15 cellular contexts compared by ENCODE assay signal in the genomic region with DNA sequence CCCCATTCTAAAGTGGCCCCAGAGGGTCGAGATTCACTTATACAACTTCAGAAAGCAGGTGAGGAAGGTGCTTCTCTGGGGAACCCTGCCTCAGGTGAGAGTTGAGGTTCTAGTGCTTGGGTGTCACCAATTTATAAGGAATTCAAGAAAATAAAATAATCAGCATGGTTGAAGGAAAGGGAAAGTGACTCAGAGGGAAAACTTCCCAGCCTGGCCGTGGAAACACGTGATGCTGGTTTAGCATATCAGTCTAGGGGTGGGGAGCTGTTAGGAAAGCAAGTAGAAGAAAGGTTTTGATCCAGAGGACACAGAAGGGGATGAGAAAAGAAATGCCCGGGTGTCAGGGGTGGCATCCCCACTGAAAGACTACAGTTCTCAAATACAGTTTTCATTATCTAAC. TPM values are rescaled to one million over a fixed set of nuclear protein-coding genes. Genes with fewer than 3 reads are reported as not detected.
A peak's percentile ranks its signal among the peaks of the same experiment; 100 is the strongest.
DNase-seq lines count a peak whose midpoint lies in the region; ATAC-seq and TF ChIP-seq lines count a peak whose summit lies in the region.
"Had no signal": no experiment of that assay in that cellular context is flagged by ENCODE, and none has a peak within 500 bp of the region (broad histone marks: within the 10 kb centered on the region; RNA-seq: fewer than 3 reads in every experiment).

No MANE protein-coding gene starts in this region.

- H3K27ac ChIP-seq in thoracic aorta, result peak overlapping the region in 1 of 2 donors; percentile 68
- H3K27ac ChIP-seq: neural progenitor cell had no signal

- DNase-seq in HK-2 (ENCODE audit: unreplicated experiment), result peak; percentile 41
- peak; percentile 15 for DNase-seq in amniotic stem cell (lab: John Stamatoyannopoulos, UW)
- peak; percentile 79 for DNase-seq in hepatic stellate cell (ENCODE audit: low spot score)
- DNase-seq in thoracic aorta (ENCODE audit: low spot score), result no peak
- no peak for DNase-seq in stimulated activated CD4-positive, alpha-beta T cell treated with anti-CD3 and anti-CD28 coated beads, Interleukin-2, amount 100 ng/mL, for 24 hours
- no peak for DNase-seq in activated CD4-positive, alpha-beta T cell treated with anti-CD3 and anti-CD28 coated beads for 1 hour
- no peak for DNase-seq in NCI-H128 (lab: John Stamatoyannopoulos, UW; ENCODE audit: unreplicated experiment)
- DNase-seq in AML-193 (lab: John Stamatoyannopoulos, UW), result no peak
- DNase-seq: activated CD4-positive, alpha-beta T cell treated with anti-CD3 and anti-CD28 coated beads, Interleukin-2, amount 10 ng/mL, durations not matched to agents 7 days and 5 days; activated naive CD4-positive, alpha-beta T cell treated with anti-CD3 and anti-CD28 coated beads for 36 hours; DMS53; effector CD8-positive, alpha-beta T cell; MV-4-11; NCI-H524 treated with DMSO at 0.1 percent for 48 hours had no signal

- no peak for ATAC-seq in thoracic aorta (ENCODE audit: insufficient number of reproducible peaks, low FRiP score, low read depth)

- no peaks in the 10 kb centered on the region for H3K9me3 ChIP-seq in thoracic aorta

- H3K27me3 ChIP-seq in thoracic aorta (replicated peaks; ENCODE audit: insufficient read depth), result no peaks in the 10 kb centered on the region
- H3K27me3 ChIP-seq: neural progenitor cell had no signal

- H3K4me1 ChIP-seq in thoracic aorta (ENCODE audit: control insufficient read depth in 1 of 2, low read depth in 2 of 2), result peaks cover 11% of the 10 kb centered on the region in 2 donors

- no peaks in the 10 kb centered on the region for H3K36me3 ChIP-seq in thoracic aorta
- H3K36me3 ChIP-seq: neural progenitor cell had no signal

- H3K4me3 ChIP-seq in thoracic aorta, result peak overlapping the region; percentile 26
- H3K4me3 ChIP-seq: neural progenitor cell had no signal

- TF ChIP-seq CTCF in thoracic aorta (IDR thresholded peaks at IDR 0.05), result no peak

RNA-seq across cellular contexts. Expression of gene TMEM125, which starts 37.7 kb away (rescaled TPM):
- total RNA-seq in thoracic aorta, result under 1 TPM in 1 of 2 donors, not detected in 1; 0.63 TPM
- total RNA-seq: activated CD4-positive, alpha-beta T cell treated with anti-CD3 and anti-CD28 coated beads, Interleukin-2, amount 10 ng/mL, durations not matched to agents 7 days and 5 days had no signal

RNA-seq across cellular contexts. Expression of gene C1orf210, which starts 53.3 kb away (rescaled TPM):
- not detected for total RNA-seq in thoracic aorta
- total RNA-seq: activated CD4-positive, alpha-beta T cell treated with anti-CD3 and anti-CD28 coated beads, Interleukin-2, amount 10 ng/mL, durations not matched to agents 7 days and 5 days; activated naive CD4-positive, alpha-beta T cell treated with anti-CD3 and anti-CD28 coated beads for 36 hours had no signal

RNA-seq across cellular contexts. Expression of gene CFAP57, which starts 59.9 kb away (rescaled TPM):
- under 1 TPM; 0.27 to 0.42 TPM for total RNA-seq in thoracic aorta
- total RNA-seq: activated CD4-positive, alpha-beta T cell treated with anti-CD3 and anti-CD28 coated beads, Interleukin-2, amount 10 ng/mL, durations not matched to agents 7 days and 5 days had no signal

RNA-seq across cellular contexts. Expression of gene EBNA1BP2, which starts 60.0 kb away (rescaled TPM):
- total RNA-seq in thoracic aorta, result 10 to 100 TPM; 27.1 to 55.9 TPM

Comparison
In these comparisons a context has a peak if more than half of its experiments do, and no peak if none do; other contexts are left out.
1. DNase-seq: peak in HK-2 (single experiment), amniotic stem cell (single experiment) and hepatic stellate cell (single experiment); none in thoracic aorta (single experiment), stimulated activated CD4-positive, alpha-beta T cell treated with anti-CD3 and anti-CD28 coated beads, Interleukin-2, amount 100 ng/mL, for 24 hours (0 of 2), activated CD4-positive, alpha-beta T cell treated with anti-CD3 and anti-CD28 coated beads for 1 hour (single experiment), NCI-H128 (single experiment) and AML-193 (0 of 2).